ENCODE assay signal across 19 cellular contexts in genomic region chr9:99431103-99431502, GRCh38.
DNase-seq lines count a peak whose midpoint lies in the region; ATAC-seq and TF ChIP-seq lines count a peak whose summit lies in the region.
"Had no signal": no experiment of that assay in that cellular context is flagged by ENCODE, and none has a peak within 500 bp of the region (broad histone marks: within the 10 kb centered on the region; RNA-seq: fewer than 3 reads in every experiment).

No MANE protein-coding gene starts in this region.

- H3K27me3 Mint-ChIP-seq in HFFc6 (ENCODE audit: insufficient read depth): 0 out of 2 replicates have a peak, but pooled peaks cover 4% of the 10 kb centered on the region

- no peaks in the 10 kb centered on the region for H3K27me3 ChIP-seq in right atrium auricular region
- H3K27me3 ChIP-seq: transverse colon had no signal

- H3K4me3 ChIP-seq in fibroblast of the aortic adventitia (ENCODE audit: low read depth, low read length): no peak overlapping the region
- H3K4me3 ChIP-seq in right atrium auricular region: no peak overlapping the region
- H3K4me3 ChIP-seq: transverse colon had no signal

- no peak overlapping the region for H3K27ac ChIP-seq in right atrium auricular region
- H3K27ac ChIP-seq: transverse colon, VCaP had no signal

- ATAC-seq in HG03159 (IDR thresholded peaks at IDR 0.05; ENCODE audit: unreplicated experiment): no peak
- ATAC-seq: activated CD8-positive, alpha-beta T cell treated with anti-CD3 and anti-CD28 coated beads for 36 hours; HepG2 had no signal

- no peak for TF ChIP-seq CTCF in HFFc6 (IDR thresholded peaks at IDR 0.05)
- TF ChIP-seq CTCF in fibroblast of the aortic adventitia (IDR thresholded peaks at IDR 0.05; ENCODE audit: insufficient read depth, low read length): no peak
- TF ChIP-seq CTCF in right atrium auricular region (IDR thresholded peaks at IDR 0.05): no peak

- H3K4me3 Mint-ChIP-seq in HFFc6: no peak overlapping the region
- H3K4me3 Mint-ChIP-seq: activated CD8-positive, alpha-beta T cell treated with anti-CD3 and anti-CD28 coated beads for 36 hours; immature natural killer cell; mesothelial cell of epicardium had no signal

- peaks cover 59% of the 10 kb centered on the region for H3K4me1 Mint-ChIP-seq in HFFc6 (ENCODE audit: low read depth)

- H3K36me3 Mint-ChIP-seq in HFFc6 (ENCODE audit: low read depth): no peaks in the 10 kb centered on the region
- H3K36me3 Mint-ChIP-seq: mesothelial cell of epicardium had no signal

- H3K9me3 ChIP-seq in right atrium auricular region: no peaks in the 10 kb centered on the region
- H3K9me3 ChIP-seq: transverse colon had no signal

- peaks cover 4% of the 10 kb centered on the region; the same call in 1 of the 2 replicates for H3K9me3 Mint-ChIP-seq in HFFc6
- H3K9me3 Mint-ChIP-seq: activated CD8-positive, alpha-beta T cell treated with anti-CD3 and anti-CD28 coated beads for 36 hours had no signal

- peaks cover 0 to 10% of the 10 kb centered on the region in 2 donors for H3K4me1 ChIP-seq in right atrium auricular region
- H3K4me1 ChIP-seq: transverse colon had no signal

- H3K27ac Mint-ChIP-seq in HFFc6: peak overlapping the region; percentile 59; the same call in 1 of the 2 replicates
- H3K27ac Mint-ChIP-seq: activated CD8-positive, alpha-beta T cell treated with anti-CD3 and anti-CD28 coated beads for 36 hours; activated T-helper 2 cell treated with anti-CD3 and anti-CD28 coated beads, Interferon-gamma antibody, Interleukin-2, Interleukin-4, amounts not matched to agents 10 μg/mL and 5 μg/mL and 100 μg/mL, durations not matched to agents 14 hours and 24 hours and 36 hours; immature natural killer cell; mesothelial cell of epicardium had no signal

- DNase-seq in HFFc6 (no peak), amniotic epithelial cell (ENCODE audit: low read depth) (peak; percentile 40), fibroblast of the aortic adventitia (ENCODE audit: low read depth) (peak; percentile 76), pulmonary artery endothelial cell (ENCODE audit: low read depth, low spot score) (peak; percentile 76), NCI-H748 treated with DMSO at 0.1 percent for 48 hours (lab: John Stamatoyannopoulos, UW) (no peak), AG20443 (ENCODE audit: low spot score) (no peak), right atrium auricular region (ENCODE audit: low spot score) (no peak)
- DNase-seq: activated CD8-positive, alpha-beta T cell treated with anti-CD3 and anti-CD28 coated beads for 36 hours; aorta; effector CD8-positive, alpha-beta T cell; immature natural killer cell; NCI-H2107; stimulated activated CD4-positive, alpha-beta T cell treated with anti-CD3 and anti-CD28 coated beads, Interleukin-4, amount 100 ng/mL, for 24 hours; transverse colon had no signal

- no peaks in the 10 kb centered on the region for H3K36me3 ChIP-seq in right atrium auricular region
- H3K36me3 ChIP-seq: transverse colon had no signal

Comparison
In these comparisons a context has a peak if more than half of its experiments do, and no peak if none do; other contexts are left out.
1. DNase-seq: peak in amniotic epithelial cell (single experiment), fibroblast of the aortic adventitia (single experiment) and pulmonary artery endothelial cell (single experiment); none in HFFc6 (single experiment), NCI-H748 treated with DMSO at 0.1 percent for 48 hours (single experiment), AG20443 (single experiment) and right atrium auricular region (single experiment).